ENCODE assay signal across 19 cellular contexts in the genomic region with DNA sequence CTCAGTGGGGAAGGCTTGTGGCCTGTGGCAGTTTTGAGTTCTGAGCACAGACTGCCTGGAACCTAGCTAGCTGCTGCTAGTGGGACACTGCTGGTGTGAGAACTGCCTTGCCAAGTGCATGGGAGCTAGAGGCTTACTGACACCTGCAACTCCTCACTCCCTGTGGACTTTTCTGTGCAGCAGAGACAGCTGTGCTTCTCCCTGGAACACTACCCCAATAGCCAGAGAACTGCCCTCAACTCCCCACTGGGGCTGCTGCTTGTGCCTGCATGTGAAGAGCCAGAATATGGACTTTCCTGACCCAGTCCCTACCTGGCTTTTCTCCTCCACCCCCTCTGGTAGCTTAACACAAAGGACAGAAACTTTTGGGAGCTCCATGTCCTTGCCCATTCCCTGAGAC.
"Had no signal": no experiment of that assay in that cellular context is flagged by ENCODE, and none has a peak within 500 bp of the region (broad histone marks: within the 10 kb centered on the region; RNA-seq: fewer than 3 reads in every experiment).

No MANE protein-coding gene starts in this region.

- H3K4me3 ChIP-seq: colonic mucosa, esophagus squamous epithelium, gastrocnemius medialis, heart right ventricle, left lung, lower lobe of right lung, mucosa of descending colon had no signal

- DNase-seq: colonic mucosa; cortex of kidney; effector CD4-positive, alpha-beta T cell; effector memory CD4-positive, alpha-beta T cell; esophagus squamous epithelium; foreskin fibroblast; foreskin melanocyte; gastrocnemius medialis; glutamatergic neuron; heart right ventricle; hippocampal formation; immature natural killer cell; left cardiac atrium; left lung; left ventricle myocardium superior; lower lobe of right lung; mesenchymal stem cell; mucosa of descending colon; naive B cell had no signal

- H3K27ac ChIP-seq: colonic mucosa, esophagus squamous epithelium, gastrocnemius medialis, heart right ventricle, left lung, lower lobe of right lung had no signal

- H3K9me3 ChIP-seq: colonic mucosa, esophagus squamous epithelium, gastrocnemius medialis had no signal

- H3K4me1 ChIP-seq: colonic mucosa, esophagus squamous epithelium, gastrocnemius medialis, heart right ventricle, left lung, lower lobe of right lung had no signal

- H3K36me3 ChIP-seq: colonic mucosa, esophagus squamous epithelium, gastrocnemius medialis, heart right ventricle, left lung, lower lobe of right lung had no signal

- H3K27me3 ChIP-seq: colonic mucosa, left lung had no signal
